3 cellular contexts compared by ENCODE assay signal in the genomic region with DNA sequence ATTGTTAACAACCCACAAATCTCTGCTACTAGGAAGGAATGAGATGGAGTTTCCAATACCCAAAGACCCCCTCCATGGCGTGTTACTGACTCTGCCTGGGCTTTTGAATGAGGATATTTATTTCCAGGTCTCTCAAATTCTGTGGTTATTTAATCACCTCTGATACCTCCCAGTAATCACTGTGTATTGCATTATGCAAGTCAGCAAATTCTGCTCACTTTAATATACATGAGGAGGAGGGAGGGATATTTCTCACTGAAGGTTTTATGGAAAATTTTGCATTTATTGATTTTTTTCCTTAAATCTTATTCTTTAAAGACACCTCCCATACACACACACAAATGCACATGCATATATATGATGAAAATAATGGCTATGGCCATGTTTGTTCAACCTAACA.
A peak's percentile ranks its signal among the peaks of the same experiment; 100 is the strongest.
TF ChIP-seq lines count a peak whose summit lies in the region.

No MANE protein-coding gene starts in this region.

TF ChIP-seq in A549, 52 proteins besides CTCF, POLR2A, EP300 and RAD21:
- peak; percentile 85 for TF ChIP-seq MAFK (IDR thresholded peaks at IDR 0.05; ENCODE audit: partially characterized antibody)
- TF ChIP-seq ZNF302 (CRISPR knock-in tag; IDR thresholded peaks at IDR 0.05): no peak
- TF ChIP-seq CEBPB (IDR thresholded peaks at IDR 0.05): no peak

TF ChIP-seq in IMR-90, 13 proteins besides CTCF, POLR2A, EP300 and RAD21:
- TF ChIP-seq CEBPB (IDR thresholded peaks at IDR 0.05; ENCODE audit: low read depth, low read length) (no peak), FOS (IDR thresholded peaks at IDR 0.05; ENCODE audit: low read depth, low read length) (no peak), CHD1 (IDR thresholded peaks at IDR 0.05; ENCODE audit: low read depth, low read length) (no peak), MAFK (IDR thresholded peaks at IDR 0.05; ENCODE audit: low read depth, low read length) (peak; percentile 87), SMC3 (IDR thresholded peaks at IDR 0.05; ENCODE audit: low read depth, low read length) (no peak), RCOR1 (IDR thresholded peaks at IDR 0.05; ENCODE audit: insufficient replicate concordance, low read length) (no peak)
- TF ChIP-seq, protein P1, sequence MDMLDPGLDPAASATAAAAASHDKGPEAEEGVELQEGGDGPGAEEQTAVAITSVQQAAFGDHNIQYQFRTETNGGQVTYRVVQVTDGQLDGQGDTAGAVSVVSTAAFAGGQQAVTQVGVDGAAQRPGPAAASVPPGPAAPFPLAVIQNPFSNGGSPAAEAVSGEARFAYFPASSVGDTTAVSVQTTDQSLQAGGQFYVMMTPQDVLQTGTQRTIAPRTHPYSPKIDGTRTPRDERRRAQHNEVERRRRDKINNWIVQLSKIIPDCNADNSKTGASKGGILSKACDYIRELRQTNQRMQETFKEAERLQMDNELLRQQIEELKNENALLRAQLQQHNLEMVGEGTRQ (IDR thresholded peaks at IDR 0.05; ENCODE audit: low read depth, low read length): no peak

TF ChIP-seq in H1, 55 proteins besides CTCF, POLR2A, EP300 and RAD21:
- no peak for TF ChIP-seq PHF8 (conservative IDR thresholded peaks at IDR 0.05; ENCODE audit: low read depth, low read length)
- TF ChIP-seq, protein P2, sequence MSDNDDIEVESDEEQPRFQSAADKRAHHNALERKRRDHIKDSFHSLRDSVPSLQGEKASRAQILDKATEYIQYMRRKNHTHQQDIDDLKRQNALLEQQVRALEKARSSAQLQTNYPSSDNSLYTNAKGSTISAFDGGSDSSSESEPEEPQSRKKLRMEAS (IDR thresholded peaks at IDR 0.05): no peak
- no peak for TF ChIP-seq TEAD4 (IDR thresholded peaks at IDR 0.05; ENCODE audit: low read depth, low read length)
- peak; percentile 63; the same call in 1 of the 2 replicates for TF ChIP-seq MAFK (IDR thresholded peaks at IDR 0.05; ENCODE audit: low read depth, low read length)
- TF ChIP-seq SUZ12 (IDR thresholded peaks at IDR 0.05; ENCODE audit: low read length): no peak
- no peak for TF ChIP-seq CREB1 (IDR thresholded peaks at IDR 0.05)
- TF ChIP-seq, protein P1 (IDR thresholded peaks at IDR 0.05; ENCODE audit: low read length): no peak
- TF ChIP-seq, protein P3, sequence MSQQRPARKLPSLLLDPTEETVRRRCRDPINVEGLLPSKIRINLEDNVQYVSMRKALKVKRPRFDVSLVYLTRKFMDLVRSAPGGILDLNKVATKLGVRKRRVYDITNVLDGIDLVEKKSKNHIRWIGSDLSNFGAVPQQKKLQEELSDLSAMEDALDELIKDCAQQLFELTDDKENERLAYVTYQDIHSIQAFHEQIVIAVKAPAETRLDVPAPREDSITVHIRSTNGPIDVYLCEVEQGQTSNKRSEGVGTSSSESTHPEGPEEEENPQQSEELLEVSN (IDR thresholded peaks at IDR 0.05): no peak
